ENCODE assay signal across 8 cellular contexts in the genomic region with DNA sequence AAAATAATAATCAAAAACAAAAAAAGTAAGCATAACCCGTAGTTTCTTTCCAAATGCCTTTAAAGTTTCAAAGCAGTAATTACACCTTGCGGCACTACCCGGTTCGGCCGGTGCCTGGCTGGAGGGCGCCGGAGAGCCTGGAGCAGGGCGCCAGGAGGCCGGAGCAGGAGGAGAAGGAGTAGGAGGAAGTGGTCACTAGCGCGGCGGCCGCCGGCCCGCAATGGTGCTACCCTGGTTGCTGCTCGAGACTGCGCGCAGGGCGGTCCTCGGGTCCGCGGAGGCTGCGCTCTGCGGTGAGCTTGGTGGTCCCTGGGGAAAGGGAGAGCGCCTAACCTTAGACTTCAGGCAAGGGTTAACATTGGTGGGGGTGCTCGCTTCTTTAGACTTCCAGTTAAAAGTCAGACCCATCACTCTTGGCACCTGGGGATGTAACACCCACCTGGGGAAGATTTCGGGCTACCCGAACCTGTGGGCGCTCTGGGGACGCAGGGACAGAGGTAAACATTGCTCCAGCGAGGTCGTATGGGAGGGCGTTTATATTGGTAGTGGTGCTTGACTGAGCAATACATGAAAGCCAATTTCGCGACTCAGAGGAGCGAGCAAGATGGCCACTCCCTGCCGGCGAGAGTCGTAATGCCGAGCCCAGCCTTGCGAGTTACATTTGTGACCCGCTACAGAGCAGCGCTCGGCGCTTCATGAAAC. TPM values are rescaled to one million over a fixed set of nuclear protein-coding genes. Genes with fewer than 3 reads are reported as not detected.
DNase-seq lines count a peak whose midpoint lies in the region; ATAC-seq and TF ChIP-seq lines count a peak whose summit lies in the region.

No MANE protein-coding gene starts in this region.

- DNase-seq in NCI-H1092 treated with DMSO at 0.1 percent for 48 hours (lab: John Stamatoyannopoulos, UW) (peak; percentile 75), SKM-1 (lab: John Stamatoyannopoulos, UW; ENCODE audit: unreplicated experiment) (peak; percentile 70), glomerular visceral epithelial cell (ENCODE audit: extremely low spot score) (peak; percentile 88), osteocyte (ENCODE audit: extremely low spot score, unreplicated experiment) (peak; percentile 92), tibial nerve (ENCODE audit: low spot score in 2 of 2) (peak; percentile 69 to 76)

- no peaks in the 10 kb centered on the region for H3K36me3 ChIP-seq in tibial nerve

- H3K27ac ChIP-seq in tibial nerve = peak overlapping the region; percentile 71 to 90 (median 90)

- ATAC-seq in HG02623 (IDR thresholded peaks at IDR 0.05; ENCODE audit: unreplicated experiment) = peak; percentile 95

- H3K9me3 ChIP-seq in tibial nerve = no peaks in the 10 kb centered on the region

- H3K27me3 ChIP-seq in tibial nerve = no peaks in the 10 kb centered on the region

- no peaks in the 10 kb centered on the region for H3K36me3 Mint-ChIP-seq in activated naive CD8-positive, alpha-beta T cell
- no peaks in the 10 kb centered on the region for H3K36me3 Mint-ChIP-seq in osteocyte (ENCODE audit: unreplicated experiment)

- peak overlapping the region; percentile 91 for H3K4me3 Mint-ChIP-seq in activated naive CD8-positive, alpha-beta T cell
- H3K4me3 Mint-ChIP-seq in osteocyte (ENCODE audit: unreplicated experiment) = peak overlapping the region; percentile 98

- peak overlapping the region; percentile 75 for H3K27ac Mint-ChIP-seq in activated naive CD8-positive, alpha-beta T cell
- peak overlapping the region; percentile 97 for H3K27ac Mint-ChIP-seq in osteocyte (ENCODE audit: unreplicated experiment)

- TF ChIP-seq EP300 in tibial nerve (IDR thresholded peaks at IDR 0.05) = peak in 1 of 2 donors; percentile 94

- TF ChIP-seq POLR2A in tibial nerve (IDR thresholded peaks at IDR 0.05) = peak; percentile 71 to 86

- peaks cover 11% of the 10 kb centered on the region for H3K4me1 Mint-ChIP-seq in activated naive CD8-positive, alpha-beta T cell (ENCODE audit: low read depth)
- peaks cover 10% of the 10 kb centered on the region for H3K4me1 Mint-ChIP-seq in osteocyte (ENCODE audit: unreplicated experiment)

- no peaks in the 10 kb centered on the region for H3K27me3 Mint-ChIP-seq in activated naive CD8-positive, alpha-beta T cell
- no peaks in the 10 kb centered on the region for H3K27me3 Mint-ChIP-seq in osteocyte (ENCODE audit: unreplicated experiment)

- peak; percentile 73 for TF ChIP-seq CTCF in GM12873 (IDR thresholded peaks at IDR 0.05; ENCODE audit: insufficient read depth, low read depth, low read length, missing control alignments)
- peak; percentile 75 for TF ChIP-seq CTCF in osteocyte (IDR thresholded peaks at IDR 0.05)
- TF ChIP-seq CTCF in tibial nerve (IDR thresholded peaks at IDR 0.05) = peak; percentile 78 to 96 (median 87)

- H3K9me3 Mint-ChIP-seq in activated naive CD8-positive, alpha-beta T cell (ENCODE audit: low read depth) = no peaks in the 10 kb centered on the region
- no peaks in the 10 kb centered on the region for H3K9me3 Mint-ChIP-seq in osteocyte (ENCODE audit: unreplicated experiment)

- H3K4me3 ChIP-seq in tibial nerve = peak overlapping the region; percentile 56 to 64 (median 61)

- 0% methylated on average over 42 to 43 of the region's 45 CpGs for WGBS in tibial nerve, 2 donors

- H3K4me1 ChIP-seq in tibial nerve = peaks cover 0 to 20% (median 0%) of the 10 kb centered on the region in 4 donors

RNA-seq across cellular contexts. Expression of a gene that starts 5.8 kb away (rescaled TPM):
- total RNA-seq in osteocyte = 13.4 and 13.8 TPM in 2 replicates
- 10 to 100 TPM; 15.7 to 37.5 (median 30.1) TPM for total RNA-seq in tibial nerve

RNA-seq across cellular contexts. Expression of a gene that starts 47.5 kb away (rescaled TPM):
- total RNA-seq in osteocyte (34.6 and 35.9 TPM in 2 replicates), tibial nerve (10 to 100 TPM; 22.7 to 48.3 (median 30.3) TPM)

Comparison
In these comparisons a context has a peak if more than half of its experiments do, and no peak if none do; other contexts are left out.
1. Peak in every context shown above with its lines: DNase-seq, ATAC-seq, H3K4me3 ChIP-seq and H3K27ac ChIP-seq.